In the genomic region with DNA sequence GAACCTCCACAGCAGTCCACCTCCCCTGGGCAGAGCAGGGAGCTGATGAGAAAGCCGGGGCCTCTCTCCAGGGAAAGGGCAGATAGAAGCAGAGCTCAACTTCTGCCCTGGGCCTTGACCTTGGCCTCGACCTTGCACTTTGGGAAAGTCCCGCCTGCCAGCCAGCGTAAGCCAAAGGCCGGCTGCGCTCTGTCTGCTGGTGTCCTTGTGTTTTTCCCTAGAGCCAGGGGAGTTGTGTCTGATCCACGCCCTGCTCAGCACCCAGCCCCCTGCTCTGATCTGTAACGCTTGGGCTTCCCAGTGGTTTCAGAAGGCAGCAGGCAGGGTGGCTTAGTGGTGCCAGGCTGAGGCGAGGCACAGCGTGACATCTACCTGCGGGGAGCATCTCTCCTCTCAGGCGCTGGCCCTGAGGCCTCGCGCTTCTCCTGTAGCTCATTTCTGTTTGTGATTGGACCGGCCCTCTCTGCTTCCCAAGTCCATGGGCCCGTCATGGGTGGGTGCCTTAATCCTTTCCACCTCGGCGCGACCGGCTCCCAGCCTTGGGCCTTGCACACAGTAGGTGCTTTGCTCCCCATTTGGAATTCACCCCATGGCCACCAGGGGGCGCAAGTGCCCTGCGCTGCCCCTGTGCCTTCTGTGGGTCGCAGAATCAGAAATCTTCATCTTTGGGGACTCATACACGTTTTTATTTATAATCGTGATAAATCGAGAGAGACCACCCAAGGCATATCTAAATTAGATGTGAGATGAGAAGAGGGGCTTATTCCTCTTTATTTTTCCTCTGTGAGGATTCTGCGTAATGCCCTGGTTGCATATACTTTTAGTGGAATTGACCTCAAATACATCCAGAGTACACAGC, we compare ENCODE assay signal across 8 cellular contexts. TPM values are rescaled to one million over a fixed set of nuclear protein-coding genes. Genes with fewer than 3 reads are reported as not detected.
DNase-seq lines count a peak whose midpoint lies in the region; ATAC-seq and TF ChIP-seq lines count a peak whose summit lies in the region.

No MANE protein-coding gene starts in this region.

- no peak overlapping the region for H3K4me3 Mint-ChIP-seq in activated CD4-positive, alpha-beta T cell treated with anti-CD3 and anti-CD28 coated beads, Interleukin-2, amount 10 ng/mL, durations not matched to agents 24 days and 14 days

- no peaks in the 10 kb centered on the region for H3K79me2 ChIP-seq in HCT116 (ENCODE audit: insufficient read depth, low read length)

- H3K9me3 ChIP-seq in A673 (ENCODE audit: low read depth, low read length, poor library complexity, severe bottlenecking) (no peaks in the 10 kb centered on the region), HCT116 (ENCODE audit: control insufficient read depth in 1 of 2, insufficient read depth in 1 of 2, low read depth in 1 of 2, low read length in 2 of 2) (no peaks in the 10 kb centered on the region; a peak in 1 of 4 replicates)

- peak; percentile 95 for TF ChIP-seq RAD21 in HCT116 (IDR thresholded peaks at IDR 0.05; ENCODE audit: low read depth)

- H3K9me2 ChIP-seq in HCT116 (ENCODE audit: insufficient read depth), result no peaks in the 10 kb centered on the region

- DNase-seq in A673 (ENCODE audit: low spot score) (peak; percentile 51), HCT116 (ENCODE audit: low read depth, low spot score) (no peak), dorsolateral prefrontal cortex (no peak), retina (peak; percentile 61), SIG-M5 treated with dmso at 0.1 percent for 504 hours (lab: John Stamatoyannopoulos, UW; ENCODE audit: unreplicated experiment) (no peak)
- DNase-seq in activated CD4-positive, alpha-beta T cell treated with anti-CD3 and anti-CD28 coated beads, Interleukin-2, amount 10 ng/mL, durations not matched to agents 24 days and 14 days, result peak; percentile 86

- H3K4me3 ChIP-seq in A673 (ENCODE audit: low read depth, low read length, poor library complexity, severe bottlenecking) (no peak overlapping the region), HCT116 (replicated peaks in 1 of 2; ENCODE audit: low read depth in 1 of 2, low read length in 2 of 2) (no peak overlapping the region), dorsolateral prefrontal cortex (no peak overlapping the region)

- H3K36me3 ChIP-seq in A673 (ENCODE audit: insufficient read depth, low read length, poor library complexity, severe bottlenecking), result no peaks in the 10 kb centered on the region
- no peaks in the 10 kb centered on the region for H3K36me3 ChIP-seq in HCT116 (ENCODE audit: control insufficient read depth in 1 of 2, insufficient read depth in 2 of 2, low read length in 2 of 2)

- TF ChIP-seq POLR2A in HCT116 (IDR thresholded peaks at IDR 0.05; ENCODE audit: borderline replicate concordance, extremely low read depth, insufficient read depth, insufficient read length), result no peak

- peaks cover 5% of the 10 kb centered on the region for H3K27me3 Mint-ChIP-seq in activated CD4-positive, alpha-beta T cell treated with anti-CD3 and anti-CD28 coated beads, Interleukin-2, amount 10 ng/mL, durations not matched to agents 24 days and 14 days

- no TSS peak for BruUV-seq in A673 (replicated peaks; lab: Mats Ljungman, UMichigan)
- BruUV-seq in HCT116 (replicated peaks; lab: Mats Ljungman, UMichigan), result no TSS peak

- H3K27me3 ChIP-seq in A673 (replicated peaks; ENCODE audit: insufficient read depth, low read depth, low read length, poor library complexity) (no peaks in the 10 kb centered on the region), HCT116 (ENCODE audit: insufficient read depth, low read length) (no peaks in the 10 kb centered on the region; the same call in 1 of the 2 replicates), dorsolateral prefrontal cortex (no peaks in the 10 kb centered on the region)

- H3K4me2 ChIP-seq in HCT116 (ENCODE audit: low read length), result no peak overlapping the region

- CTCF ChIA-PET in A673 (lab: Charles Lee) (interaction anchor here (0.5 to 1.9 kb wide), 8 partner anchors 8 to 229 kb away, joined by 3 to 10 read pairs (median 5); no protein-coding TSS in a partner anchor), HCT116 (lab: Charles Lee) (no interaction called here)

- H3K9ac ChIP-seq in HCT116 (ENCODE audit: low read length), result no peak overlapping the region

- TF ChIP-seq CTCF in A673 (conservative IDR thresholded peaks at IDR 0.05; ENCODE audit: low read depth, low read length) (peak; percentile 99), HCT116 (IDR thresholded peaks at IDR 0.05 in 2 of 3, conservative IDR thresholded peaks at IDR 0.05 in 1 of 3; ENCODE audit: borderline replicate concordance in 1 of 3, insufficient read depth in 1 of 3, low read depth in 2 of 3, low read length in 2 of 3) (peak; percentile 88 to 100 (median 98)), dorsolateral prefrontal cortex (IDR thresholded peaks at IDR 0.05 in 54 of 56, conservative IDR thresholded peaks at IDR 0.05 in 2 of 56; ENCODE audit: low read depth in 1 of 56, partially characterized antibody in 56 of 56) (peak; percentile 50 to 83 (median 68))

- no peak overlapping the region for H3K27ac ChIP-seq in A673 (ENCODE audit: low read depth, low read length, poor library complexity, severe bottlenecking)
- H3K27ac ChIP-seq in HCT116 (ENCODE audit: low read depth, low read length), result no peak overlapping the region
- H3K27ac ChIP-seq in dorsolateral prefrontal cortex, result no peak overlapping the region

- RAD21 ChIA-PET in HCT116 (lab: Charles Lee; ENCODE audit: low non-redundant PET in 1 of 2, low total read pairs in 2 of 2, uncharacterized antibody in 2 of 2, unreplicated experiment in 2 of 2), result no interaction called here

- POLR2A ChIA-PET in A673 (lab: Charles Lee; ENCODE audit: low non-redundant PET), result no interaction called here
- POLR2A ChIA-PET in HCT116 (lab: Charles Lee), result no interaction called here

- intact Hi-C loops in A673 (cut with micrococcal nuclease; ENCODE audit: unreplicated experiment) (loop anchor here (2.0 kb wide), 1 partner anchor 167 kb away; no protein-coding TSS in a partner anchor), HCT116 (cut with micrococcal nuclease) (loop anchor here (1.0 kb wide), 2 partner anchors 57 to 168 kb away; no protein-coding TSS in a partner anchor), dorsolateral prefrontal cortex (cut with DNase I) (no loop called here)
- intact Hi-C loops in activated CD4-positive, alpha-beta T cell treated with anti-CD3 and anti-CD28 coated beads, Interleukin-2, amount 10 ng/mL, durations not matched to agents 24 days and 14 days (cut with micrococcal nuclease), result loop anchor here (1.0 kb wide), 1 partner anchor 57 kb away; no protein-coding TSS in a partner anchor

- no peaks in the 10 kb centered on the region for H4K20me1 ChIP-seq in HCT116 (ENCODE audit: insufficient read depth)

- H3K4me1 Mint-ChIP-seq in activated CD4-positive, alpha-beta T cell treated with anti-CD3 and anti-CD28 coated beads, Interleukin-2, amount 10 ng/mL, durations not matched to agents 24 days and 14 days, result no peaks in the 10 kb centered on the region

- H3K27ac Mint-ChIP-seq in activated CD4-positive, alpha-beta T cell treated with anti-CD3 and anti-CD28 coated beads, Interleukin-2, amount 10 ng/mL, durations not matched to agents 24 days and 14 days, result no peak overlapping the region

- H2AFZ ChIP-seq in HCT116 (ENCODE audit: low read depth, low read length, poor library complexity, severe bottlenecking), result no peak overlapping the region

- peaks cover 4% of the 10 kb centered on the region for H3K9me3 Mint-ChIP-seq in activated CD4-positive, alpha-beta T cell treated with anti-CD3 and anti-CD28 coated beads, Interleukin-2, amount 10 ng/mL, durations not matched to agents 24 days and 14 days

- ATAC-seq in HCT116 (peak; percentile 48), GM19023 (IDR thresholded peaks at IDR 0.05; ENCODE audit: unreplicated experiment) (no peak), HG02642 (IDR thresholded peaks at IDR 0.05; ENCODE audit: poor library complexity, unreplicated experiment) (no peak)

- H3K36me3 Mint-ChIP-seq in activated CD4-positive, alpha-beta T cell treated with anti-CD3 and anti-CD28 coated beads, Interleukin-2, amount 10 ng/mL, durations not matched to agents 24 days and 14 days (ENCODE audit: low read depth), result no peaks in the 10 kb centered on the region

- H3K4me1 ChIP-seq in A673 (ENCODE audit: insufficient read depth, low read length, poor library complexity, severe bottlenecking), result no peaks in the 10 kb centered on the region
- no peaks in the 10 kb centered on the region for H3K4me1 ChIP-seq in HCT116 (ENCODE audit: control insufficient read depth in 1 of 2, insufficient read depth in 2 of 2, low read length in 2 of 2)

TF ChIP-seq in HCT116, 20 proteins besides CTCF, POLR2A, EP300 and RAD21 (continues in another document):
- TF ChIP-seq, protein P1, sequence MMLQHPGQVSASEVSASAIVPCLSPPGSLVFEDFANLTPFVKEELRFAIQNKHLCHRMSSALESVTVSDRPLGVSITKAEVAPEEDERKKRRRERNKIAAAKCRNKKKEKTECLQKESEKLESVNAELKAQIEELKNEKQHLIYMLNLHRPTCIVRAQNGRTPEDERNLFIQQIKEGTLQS (IDR thresholded peaks at IDR 0.05), result no peak
- TF ChIP-seq FOSL1 (IDR thresholded peaks at IDR 0.05; ENCODE audit: low read depth) (no peak), YY1 (IDR thresholded peaks at IDR 0.05; ENCODE audit: extremely low read depth, insufficient replicate concordance, low read depth, low read length) (no peak)

RNA-seq across cellular contexts. Expression of a gene that starts 24.2 kb away (rescaled TPM):
- total RNA-seq in A673 (2021), result 32.8 and 33.4 TPM in 2 replicates
- total RNA-seq in HCT116 (2021; ENCODE audit: unreplicated experiment), result 34.4 TPM
- polyA plus RNA-seq in HCT116 (2012), result 25.6 and 29.3 TPM in 2 replicates
- 20.5 and 22.5 TPM in 2 replicates for total RNA-seq in activated CD4-positive, alpha-beta T cell treated with anti-CD3 and anti-CD28 coated beads, Interleukin-2, amount 10 ng/mL, durations not matched to agents 24 days and 14 days
- total RNA-seq in dorsolateral prefrontal cortex, result 10 to 100 TPM; 16.5 to 51.4 (median 26.9) TPM

RNA-seq across cellular contexts. Expression of a gene that starts 24.3 kb away (rescaled TPM):
- total RNA-seq in A673 (2021) (23.5 and 23.6 TPM in 2 replicates), HCT116 (2021; ENCODE audit: unreplicated experiment) (17.7 TPM), dorsolateral prefrontal cortex (10 to 100 TPM; 22.0 to 66.8 (median 39.7) TPM)
- polyA plus RNA-seq in HCT116 (2012), result 11.2 and 13.1 TPM in 2 replicates
- total RNA-seq in activated CD4-positive, alpha-beta T cell treated with anti-CD3 and anti-CD28 coated beads, Interleukin-2, amount 10 ng/mL, durations not matched to agents 24 days and 14 days, result 4.3 and 6.2 TPM in 2 replicates

RNA-seq across cellular contexts. Expression of a gene that starts 26.1 kb away (rescaled TPM):
- 0.09 TPM in 1 of 2 replicates, not detected in the other for total RNA-seq in A673 (2021)
- 0.25 TPM for total RNA-seq in HCT116 (2021; ENCODE audit: unreplicated experiment)
- 0.57 and 0.62 TPM in 2 replicates for polyA plus RNA-seq in HCT116 (2012)
- not detected in 2 replicates for total RNA-seq in activated CD4-positive, alpha-beta T cell treated with anti-CD3 and anti-CD28 coated beads, Interleukin-2, amount 10 ng/mL, durations not matched to agents 24 days and 14 days
- 1 to 10 TPM in 89 of 120 experiments, under 1 TPM in 30, not detected in 1; 0.19 to 5.2 (median 1.6) TPM for total RNA-seq in dorsolateral prefrontal cortex

RNA-seq across cellular contexts. Expression of a gene that starts 49.0 kb away (rescaled TPM):
- total RNA-seq in A673 (2021) (155 and 158 TPM in 2 replicates), HCT116 (2021; ENCODE audit: unreplicated experiment) (248 TPM), dorsolateral prefrontal cortex (10 to 100 TPM; 27.3 to 64.1 (median 38.4) TPM)
- 244 and 255 TPM in 2 replicates for polyA plus RNA-seq in HCT116 (2012)
- 190 and 192 TPM in 2 replicates for total RNA-seq in activated CD4-positive, alpha-beta T cell treated with anti-CD3 and anti-CD28 coated beads, Interleukin-2, amount 10 ng/mL, durations not matched to agents 24 days and 14 days

Comparison
In these comparisons a context has a peak if more than half of its experiments do, and no peak if none do; other contexts are left out.
1. DNase-seq: peak in A673 (single experiment), activated CD4-positive, alpha-beta T cell treated with anti-CD3 and anti-CD28 coated beads, Interleukin-2, amount 10 ng/mL, durations not matched to agents 24 days and 14 days (single experiment) and retina (single experiment); none in HCT116 (single experiment), dorsolateral prefrontal cortex (0 of 10) and SIG-M5 treated with dmso at 0.1 percent for 504 hours (single experiment).
2. intact Hi-C loops: an anchor here in A673 (2.0 kb wide), HCT116 (1.0 kb wide) and activated CD4-positive, alpha-beta T cell treated with anti-CD3 and anti-CD28 coated beads, Interleukin-2, amount 10 ng/mL, durations not matched to agents 24 days and 14 days (1.0 kb wide); none called in dorsolateral prefrontal cortex.
3. Peak in every context shown above with its lines, with median percentiles within 50 percentile points of each other: CTCF ChIP-seq.